25 cellular contexts compared by ENCODE assay signal in genomic region chr5:133428072-133428660, GRCh38.
DNase-seq lines count a peak whose midpoint lies in the region; ATAC-seq and TF ChIP-seq lines count a peak whose summit lies in the region.
"Had no signal": no experiment of that assay in that cellular context is flagged by ENCODE, and none has a peak within 500 bp of the region (broad histone marks: within the 10 kb centered on the region; RNA-seq: fewer than 3 reads in every experiment).

No MANE protein-coding gene starts in this region.

- TF ChIP-seq POLR2A in breast epithelium (IDR thresholded peaks at IDR 0.05), result no peak

- no peaks in the 10 kb centered on the region for H3K36me3 ChIP-seq in breast epithelium
- H3K36me3 ChIP-seq in mesenchymal stem cell (ENCODE audit: control insufficient read depth in 1 of 2, insufficient read depth in 2 of 2, low read depth in 1 of 2, low read length in 2 of 2), result no peaks in the 10 kb centered on the region
- H3K36me3 ChIP-seq: HAP-1 had no signal

- H3K27me3 Mint-ChIP-seq in MCF 10A (ENCODE audit: insufficient read depth, unreplicated experiment), result no peaks in the 10 kb centered on the region

- no peak overlapping the region for H2BK5ac ChIP-seq in mesenchymal stem cell (ENCODE audit: low read depth, low read length, poor library complexity, severe bottlenecking)

- H3K27me3 ChIP-seq in breast epithelium, result no peaks in the 10 kb centered on the region
- peaks cover 54 to 78% of the 10 kb centered on the region in 2 experiments for H3K27me3 ChIP-seq in mesenchymal stem cell (ENCODE audit: control insufficient read depth in 1 of 2, insufficient read depth in 1 of 2, low read length in 2 of 2)

- WGBS in mesenchymal stem cell, result 74% methylated on average over 4 of the region's 4 CpGs

- DNase-seq in DMS 273 (lab: John Stamatoyannopoulos, UW; ENCODE audit: unreplicated experiment) (peak; percentile 21), DMS 273 treated with DMSO at 0.1 percent for 48 hours (lab: John Stamatoyannopoulos, UW) (no peak), MCF 10A (ENCODE audit: unreplicated experiment) (peak; percentile 15), breast epithelium (ENCODE audit: low spot score in 2 of 2) (no peak), islet precursor cell (peak; percentile 38), mesenchymal stem cell (no peak)
- DNase-seq: Caco-2; CD8-positive, alpha-beta T cell; KG1; MM.1S; NCI-H1048; NCI-H1417; NCI-H1694; NCI-H2029 treated with DMSO at 0.1 percent for 48 hours; NCI-H446 treated with DMSO at 0.1 percent for 48 hours; NCI-H526; SHP77 had no signal

- intact Hi-C loops in MCF 10A (cut with micrococcal nuclease), result no loop called here
- intact Hi-C loops in breast epithelium (cut with DNase I; ENCODE audit: low total_unique reads), result no loop called here

- H3K18ac ChIP-seq in mesenchymal stem cell (ENCODE audit: low read depth in 1 of 2, low read length in 2 of 2), result no peak overlapping the region

- no peak overlapping the region for H3K4me2 ChIP-seq in mesenchymal stem cell (ENCODE audit: low read length, poor library complexity, severe bottlenecking)
- H3K4me2 ChIP-seq: GM23338 had no signal

- H2AK5ac ChIP-seq in mesenchymal stem cell (ENCODE audit: low read length, severe bottlenecking), result no peak overlapping the region

- H3K9me3 ChIP-seq in breast epithelium (no peaks in the 10 kb centered on the region), mesenchymal stem cell (ENCODE audit: control insufficient read depth, low read length) (no peaks in the 10 kb centered on the region)
- H3K9me3 ChIP-seq: Caco-2, HAP-1 had no signal

- H3K9ac ChIP-seq in mesenchymal stem cell (ENCODE audit: low read length), result no peak overlapping the region

- H3K27ac ChIP-seq in breast epithelium (no peak overlapping the region), mesenchymal stem cell (ENCODE audit: low read length, poor library complexity, severe bottlenecking) (no peak overlapping the region)
- H3K27ac ChIP-seq: 22Rv1, C4-2B, RWPE1 had no signal

- no peak overlapping the region for H2BK15ac ChIP-seq in mesenchymal stem cell (ENCODE audit: low read depth, poor library complexity, severe bottlenecking)

- no peak overlapping the region for H2BK12ac ChIP-seq in mesenchymal stem cell (ENCODE audit: low read length in 2 of 2)

- H3K4me1 Mint-ChIP-seq in MCF 10A (ENCODE audit: insufficient read depth, unreplicated experiment), result peaks cover 15% of the 10 kb centered on the region

- H3K27ac Mint-ChIP-seq in MCF 10A (ENCODE audit: low read depth, unreplicated experiment), result no peak overlapping the region
- H3K27ac Mint-ChIP-seq: B cell; CD8-positive, alpha-beta T cell had no signal

- TF ChIP-seq CTCF in MCF 10A (IDR thresholded peaks at IDR 0.05; ENCODE audit: unreplicated experiment) (no peak), breast epithelium (IDR thresholded peaks at IDR 0.05) (no peak)

- no peak overlapping the region for H3K14ac ChIP-seq in mesenchymal stem cell (ENCODE audit: low read length in 2 of 2)

- POLR2A ChIA-PET in MCF 10A (lab: Yijun Ruan, JAX), result no interaction called here

- H3K36me3 Mint-ChIP-seq in MCF 10A (ENCODE audit: insufficient read depth, unreplicated experiment), result peaks cover 4% of the 10 kb centered on the region
- H3K36me3 Mint-ChIP-seq: CD8-positive, alpha-beta T cell had no signal

- no peaks in the 10 kb centered on the region for H3K79me1 ChIP-seq in mesenchymal stem cell (replicated peaks; ENCODE audit: low read length, poor library complexity, severe bottlenecking)

- no peak overlapping the region for H3K23ac ChIP-seq in mesenchymal stem cell (ENCODE audit: low read length in 2 of 2)

- no peaks in the 10 kb centered on the region for H3K9me3 Mint-ChIP-seq in MCF 10A (ENCODE audit: unreplicated experiment)
- H3K9me3 Mint-ChIP-seq: CD8-positive, alpha-beta T cell; GM23338 had no signal

- no TSS peak for BruUV-seq in MCF 10A (replicated peaks; lab: Mats Ljungman, UMichigan)

- no peak overlapping the region for H4K8ac ChIP-seq in mesenchymal stem cell (ENCODE audit: low read length)

- no peak for ATAC-seq in GM18498 (IDR thresholded peaks at IDR 0.05; ENCODE audit: unreplicated experiment)
- ATAC-seq: CD8-positive, alpha-beta T cell; GM23338; Panc1 had no signal

- H2BK120ac ChIP-seq in mesenchymal stem cell (ENCODE audit: low read depth, low read length), result no peak overlapping the region

- CTCF ChIA-PET in MCF 10A (lab: Yijun Ruan, JAX), result interaction anchor here (0.8 to 10.3 kb wide), 4 partner anchors 12 to 440 kb away, joined by 3 to 197 read pairs (median 3); no protein-coding TSS in a partner anchor

- H3K4me1 ChIP-seq in breast epithelium (peaks cover 0 to 6% of the 10 kb centered on the region in 2 donors), mesenchymal stem cell (ENCODE audit: control insufficient read depth, insufficient read depth, low read depth, low read length) (peaks cover 7% of the 10 kb centered on the region)
- H3K4me1 ChIP-seq: HAP-1 had no signal

- H4K91ac ChIP-seq in mesenchymal stem cell (ENCODE audit: low read length), result no peak overlapping the region

- H2AFZ ChIP-seq in mesenchymal stem cell (ENCODE audit: low read depth, low read length), result no peak overlapping the region
- H2AFZ ChIP-seq: GM23338 had no signal

- H3K4ac ChIP-seq in mesenchymal stem cell (ENCODE audit: low read depth in 1 of 2, low read length in 2 of 2), result no peak overlapping the region

- H3K4me3 ChIP-seq in breast epithelium, result no peak overlapping the region
- H3K4me3 ChIP-seq in mesenchymal stem cell (ENCODE audit: insufficient read depth in 1 of 2, low read depth in 1 of 2, low read length in 2 of 2), result no peak overlapping the region
- H3K4me3 ChIP-seq: GM23338, HAP-1 had no signal

- H3K4me3 Mint-ChIP-seq in MCF 10A (ENCODE audit: unreplicated experiment), result no peak overlapping the region
- H3K4me3 Mint-ChIP-seq: B cell; CD8-positive, alpha-beta T cell; GM23338 had no signal

Comparison
In these comparisons a context has a peak if more than half of its experiments do, and no peak if none do; other contexts are left out.
1. DNase-seq: peak in DMS 273 (single experiment), MCF 10A (single experiment) and islet precursor cell (single experiment); none in DMS 273 treated with DMSO at 0.1 percent for 48 hours (single experiment), breast epithelium (0 of 2) and mesenchymal stem cell (single experiment).